8 cellular contexts compared by ENCODE assay signal in genomic region chr15:44545934-44546802, GRCh38. TPM values are rescaled to one million over a fixed set of nuclear protein-coding genes. Genes with fewer than 3 reads are reported as not detected.
DNase-seq lines count a peak whose midpoint lies in the region; ATAC-seq and TF ChIP-seq lines count a peak whose summit lies in the region.

No MANE protein-coding gene starts in this region.

- CTCF ChIA-PET in WTC11 (lab: Charles Lee), result interaction anchor here (0.7 to 2.0 kb wide), 11 partner anchors 9 to 665 kb away, joined by 3 to 10 read pairs (median 4); partner anchors contain the start of gene EIF3J

- H3K36me3 Mint-ChIP-seq in WTC11, result peaks cover 36% of the 10 kb centered on the region

- no peaks in the 10 kb centered on the region for H3K27me3 ChIP-seq in cardiac muscle cell
- no peaks in the 10 kb centered on the region for H3K27me3 ChIP-seq in foreskin keratinocyte

- H3K27ac Mint-ChIP-seq in WTC11, result no peak overlapping the region

- intact Hi-C loops in cardiac septum (cut with DNase I), result no loop called here

- peak; percentile 57 for ATAC-seq in HG03097 (IDR thresholded peaks at IDR 0.05; ENCODE audit: low FRiP score, unreplicated experiment)
- peak; percentile 61 for ATAC-seq in WTC11
- peak; percentile 59 for ATAC-seq in foreskin keratinocyte

- H3K27me3 Mint-ChIP-seq in WTC11 (ENCODE audit: low read depth), result no peaks in the 10 kb centered on the region

- H3K27ac ChIP-seq in cardiac muscle cell, result peak overlapping the region; percentile 43
- H3K27ac ChIP-seq in foreskin keratinocyte, result no peak overlapping the region

- peaks cover 4% of the 10 kb centered on the region; the same call in 1 of the 2 replicates for H3K9me3 Mint-ChIP-seq in WTC11

- H3K9me3 ChIP-seq in cardiac muscle cell (ENCODE audit: low read depth), result no peaks in the 10 kb centered on the region

- no peak overlapping the region for H3K4me3 ChIP-seq in cardiac muscle cell

- H3K36me3 ChIP-seq in cardiac muscle cell, result no peaks in the 10 kb centered on the region

- in situ Hi-C loops in G401 (cut with HindIII; ENCODE audit: low sequenced_read_pairs), result no loop called here

- H3K4me3 Mint-ChIP-seq in WTC11, result no peak overlapping the region

- DNase-seq in cardiac muscle cell (ENCODE audit: low read depth in 1 of 2, low spot score in 1 of 2), result no peak
- no peak for DNase-seq in cardiac septum (ENCODE audit: low spot score)
- DNase-seq in WTC11 (ENCODE audit: low spot score), result no peak
- no peak for DNase-seq in foreskin keratinocyte
- peak; percentile 15 to 54 for DNase-seq in stimulated activated CD8-positive, alpha-beta memory T cell treated with anti-CD3 and anti-CD28 coated beads, Interleukin-7, amount 100 ng/mL, for 48 hours (ENCODE audit: extremely low read depth in 1 of 2, low read depth in 1 of 2)
- no peak for DNase-seq in G401 (ENCODE audit: low spot score)
- no peak for DNase-seq in NCI-H510A (lab: John Stamatoyannopoulos, UW)

- H3K4me1 ChIP-seq in cardiac muscle cell (ENCODE audit: low read depth) (peaks cover 13% of the 10 kb centered on the region), foreskin keratinocyte (peaks cover 17% of the 10 kb centered on the region)

- POLR2A ChIA-PET in WTC11 (lab: Charles Lee), result no interaction called here

- TF ChIP-seq CTCF in cardiac muscle cell (IDR thresholded peaks at IDR 0.05; ENCODE audit: low read depth, low read length) (peak; percentile 39), WTC11 (IDR thresholded peaks at IDR 0.05) (no peak), foreskin keratinocyte (conservative IDR thresholded peaks at IDR 0.05) (peak; percentile 52)

- H3K4me1 Mint-ChIP-seq in WTC11, result peaks cover 6% of the 10 kb centered on the region; the same call in 1 of the 2 replicates

TF ChIP-seq in WTC11, 78 proteins besides CTCF, POLR2A, EP300 and RAD21:
- TF ChIP-seq AR (CRISPR knock-in tag; IDR thresholded peaks at IDR 0.05) (no peak), NFATC4 (CRISPR knock-in tag; IDR thresholded peaks at IDR 0.05) (no peak), TP53 (CRISPR knock-in tag; IDR thresholded peaks at IDR 0.05) (no peak), NFE2L1 (CRISPR knock-in tag; IDR thresholded peaks at IDR 0.05) (no peak), KAT7 (CRISPR knock-in tag; IDR thresholded peaks at IDR 0.05; ENCODE audit: borderline replicate concordance) (no peak), ZNF671 (CRISPR knock-in tag; IDR thresholded peaks at IDR 0.05) (no peak), NR3C1 (CRISPR knock-in tag; conservative IDR thresholded peaks at IDR 0.05; ENCODE audit: low read depth) (no peak), CREM (CRISPR knock-in tag; IDR thresholded peaks at IDR 0.05) (no peak), GRHL2 (CRISPR knock-in tag; IDR thresholded peaks at IDR 0.05; ENCODE audit: insufficient replicate concordance, severe bottlenecking) (no peak), ZNF512 (CRISPR knock-in tag; IDR thresholded peaks at IDR 0.05; ENCODE audit: borderline replicate concordance) (no peak), SP1 (CRISPR knock-in tag; conservative IDR thresholded peaks at IDR 0.05) (no peak), OVOL2 (CRISPR knock-in tag; IDR thresholded peaks at IDR 0.05; ENCODE audit: borderline replicate concordance) (no peak), ZNF532 (CRISPR knock-in tag; IDR thresholded peaks at IDR 0.05; ENCODE audit: borderline replicate concordance) (no peak), RORB (CRISPR knock-in tag; IDR thresholded peaks at IDR 0.05) (no peak)
- TF ChIP-seq, protein P1, sequence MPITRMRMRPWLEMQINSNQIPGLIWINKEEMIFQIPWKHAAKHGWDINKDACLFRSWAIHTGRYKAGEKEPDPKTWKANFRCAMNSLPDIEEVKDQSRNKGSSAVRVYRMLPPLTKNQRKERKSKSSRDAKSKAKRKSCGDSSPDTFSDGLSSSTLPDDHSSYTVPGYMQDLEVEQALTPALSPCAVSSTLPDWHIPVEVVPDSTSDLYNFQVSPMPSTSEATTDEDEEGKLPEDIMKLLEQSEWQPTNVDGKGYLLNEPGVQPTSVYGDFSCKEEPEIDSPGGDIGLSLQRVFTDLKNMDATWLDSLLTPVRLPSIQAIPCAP (CRISPR knock-in tag; IDR thresholded peaks at IDR 0.05), result no peak

RNA-seq across cellular contexts. Expression of gene EIF3J, which starts 9.2 kb away (rescaled TPM):
- total RNA-seq in cardiac muscle cell (23.4 and 55.7 TPM in 2 replicates), cardiac septum (78.4 TPM), WTC11 (2021) (74.9 to 78.6 TPM (median 76.1 TPM) in 3 replicates), foreskin keratinocyte (66.2 and 77.2 TPM in 2 replicates)
- polyA plus RNA-seq in cardiac muscle cell (29.7 and 31.6 TPM in 2 replicates), foreskin keratinocyte (59.9 and 72.5 TPM in 2 replicates)
- total RNA-seq in G401 (2014; rRNA removed; shearing (Covaris generic)), result 77.0 and 101 TPM in 2 replicates

Comparison
In these comparisons a context has a peak if more than half of its experiments do, and no peak if none do; other contexts are left out.
1. DNase-seq: peak in stimulated activated CD8-positive, alpha-beta memory T cell treated with anti-CD3 and anti-CD28 coated beads, Interleukin-7, amount 100 ng/mL, for 48 hours (2 of 2); none in cardiac muscle cell (0 of 2), cardiac septum (single experiment), WTC11 (single experiment), foreskin keratinocyte (0 of 2), G401 (single experiment) and NCI-H510A (single experiment).
2. Peak in every context shown above with its lines, with median percentiles within 50 percentile points of each other: ATAC-seq.